In genomic region chr2:181605889-181606837, GRCh38 we compare ENCODE assay signal across 22 cellular contexts. TPM values are rescaled to one million over a fixed set of nuclear protein-coding genes. Genes with fewer than 3 reads are reported as not detected.
"Had no signal": no experiment of that assay in that cellular context is flagged by ENCODE, and none has a peak within 500 bp of the region (broad histone marks: within the 10 kb centered on the region; RNA-seq: fewer than 3 reads in every experiment).

No MANE protein-coding gene starts in this region.

- H3K27me3 Mint-ChIP-seq: activated T-helper 17 cell treated with anti-CD3 and anti-CD28 coated beads, Interleukin-2, amount 50 U/mL, for 72 hours; brain had no signal

- ATAC-seq: activated CD8-positive, alpha-beta memory T cell treated with anti-CD3 and anti-CD28 coated beads, Interleukin-2, amount 10 ng/mL, durations not matched to agents 7 days and 5 days; activated T-cell treated with anti-CD3 and anti-CD28 coated beads, Interleukin-2, amount 50 U/mL, for 4 hours; activated T-helper 17 cell treated with anti-CD3 and anti-CD28 coated beads, Interleukin-2, amount 50 U/mL, for 72 hours; PC-3; WTC11 had no signal

- H3K9me3 Mint-ChIP-seq: activated T-helper 17 cell treated with anti-CD3 and anti-CD28 coated beads, Interleukin-2, amount 50 U/mL, for 72 hours had no signal

- H3K36me3 Mint-ChIP-seq: brain, WTC11 had no signal

- DNase-seq: activated CD4-positive, alpha-beta T cell treated with anti-CD3 and anti-CD28 coated beads for 48 hours; activated CD4-positive, alpha-beta T cell treated with anti-CD3 and anti-CD28 coated beads, Interleukin-2, amount 50 U/mL, for 48 hours; activated CD4-positive, CD25-positive, alpha-beta regulatory T cell treated with anti-CD3 and anti-CD28 coated beads, Interleukin-2, amount 50 U/mL, for 72 hours; activated CD8-positive, alpha-beta memory T cell treated with anti-CD3 and anti-CD28 coated beads, Interleukin-2, amount 10 ng/mL, durations not matched to agents 7 days and 5 days; activated gamma-delta T cell treated with Interleukin-2 at 50 U/mL for 16 hours; activated naive CD4-positive, alpha-beta T cell treated with anti-CD3 and anti-CD28 coated beads, Interleukin-2, amount 50 U/mL, for 16 hours; activated T-cell treated with anti-CD3 and anti-CD28 coated beads, Interleukin-2, amount 50 U/mL, for 4 hours; amygdala; MG63; NCI-H1105; NCI-H1436 treated with DMSO at 0.1 percent for 48 hours; NCI-H187; NCI-H2081; NCI-H446; PC-3; SHP77 had no signal

- H3K4me3 Mint-ChIP-seq: activated CD8-positive, alpha-beta memory T cell treated with anti-CD3 and anti-CD28 coated beads, Interleukin-2, amount 10 ng/mL, durations not matched to agents 7 days and 5 days; activated T-cell treated with anti-CD3 and anti-CD28 coated beads, Interleukin-2, amount 50 U/mL, for 4 hours; activated T-helper 17 cell treated with anti-CD3 and anti-CD28 coated beads, Interleukin-2, amount 50 U/mL, for 72 hours; brain; T-helper 1 cell treated with Interleukin-12 subunit alpha and Interleukin-12 subunit beta and Interleukin-4 antibody, amounts not matched to agents 30 μg/mL and 1 μg/mL, for 36 hours; WTC11 had no signal

- FAIRE-seq: astrocyte, RCC 7860 had no signal

- H3K27ac Mint-ChIP-seq: activated CD8-positive, alpha-beta memory T cell treated with anti-CD3 and anti-CD28 coated beads, Interleukin-2, amount 10 ng/mL, durations not matched to agents 7 days and 5 days; activated T-helper 17 cell treated with anti-CD3 and anti-CD28 coated beads, Interleukin-2, amount 50 U/mL, for 72 hours; brain; T-helper 1 cell treated with Interleukin-12 subunit alpha and Interleukin-12 subunit beta and Interleukin-4 antibody, amounts not matched to agents 30 μg/mL and 1 μg/mL, for 36 hours; WTC11 had no signal

- H3K4me1 Mint-ChIP-seq: activated T-helper 17 cell treated with anti-CD3 and anti-CD28 coated beads, Interleukin-2, amount 50 U/mL, for 72 hours; brain had no signal

RNA-seq across cellular contexts. Expression of gene CERKL, which starts 50.7 kb away (rescaled TPM):
- total RNA-seq: activated CD8-positive, alpha-beta memory T cell treated with anti-CD3 and anti-CD28 coated beads, Interleukin-2, amount 10 ng/mL, durations not matched to agents 7 days and 5 days; activated T-helper 17 cell treated with anti-CD3 and anti-CD28 coated beads, Interleukin-2, amount 50 U/mL, for 72 hours had no signal
